22 cellular contexts compared by ENCODE assay signal in genomic region chr5:173922527-173922926, GRCh38. TPM values are rescaled to one million over a fixed set of nuclear protein-coding genes. Genes with fewer than 3 reads are reported as not detected.
DNase-seq lines count a peak whose midpoint lies in the region; ATAC-seq and TF ChIP-seq lines count a peak whose summit lies in the region.
"Had no signal": no experiment of that assay in that cellular context is flagged by ENCODE, and none has a peak within 500 bp of the region (broad histone marks: within the 10 kb centered on the region; RNA-seq: fewer than 3 reads in every experiment).

No MANE protein-coding gene starts in this region.

- H3K4me1 ChIP-seq in cardiac muscle cell (ENCODE audit: low read depth) = peaks cover 67% of the 10 kb centered on the region
- H3K4me1 ChIP-seq in psoas muscle = peaks cover 85% of the 10 kb centered on the region
- peaks cover 41 to 83% (median 51%) of the 10 kb centered on the region in 4 donors for H3K4me1 ChIP-seq in transverse colon

- no peak for TF ChIP-seq CTCF in cardiac muscle cell (IDR thresholded peaks at IDR 0.05; ENCODE audit: low read depth, low read length)
- TF ChIP-seq CTCF in coronary artery (IDR thresholded peaks at IDR 0.05) = no peak
- TF ChIP-seq CTCF in psoas muscle (IDR thresholded peaks at IDR 0.05) = no peak
- no peak for TF ChIP-seq CTCF in transverse colon (IDR thresholded peaks at IDR 0.05)
- TF ChIP-seq CTCF in WTC11 (IDR thresholded peaks at IDR 0.05) = no peak

- 88 to 94% (median 94%) methylated on average over 2 of the region's 2 CpGs for WGBS in psoas muscle, 3 donors
- 100% methylated on average over 2 of the region's 2 CpGs for WGBS in transverse colon (ENCODE audit: low coverage in 1 of 2), 2 donors

- CTCF ChIA-PET in WTC11 (lab: Charles Lee) = interaction anchor here (0.6 to 1.2 kb wide), 2 partner anchors 14 to 49 kb away, joined by 3 to 5 read pairs; no protein-coding TSS in a partner anchor

- H3K4me3 Mint-ChIP-seq in WTC11 = no peak overlapping the region
- H3K4me3 Mint-ChIP-seq: activated T-cell treated with anti-CD3 and anti-CD28 coated beads, Interleukin-2, amount 50 U/mL, for 72 hours; CD4-positive, alpha-beta T cell; mesothelial cell of epicardium; natural killer cell had no signal

- peaks cover 25% of the 10 kb centered on the region for H3K4me1 Mint-ChIP-seq in WTC11

- TF ChIP-seq POLR2A in transverse colon (IDR thresholded peaks at IDR 0.05) = no peak

- H3K27ac Mint-ChIP-seq in WTC11 = no peak overlapping the region
- H3K27ac Mint-ChIP-seq: activated T-cell treated with anti-CD3 and anti-CD28 coated beads, Interleukin-2, amount 50 U/mL, for 72 hours; natural killer cell had no signal

- no peak for DNase-seq in cardiac muscle cell (ENCODE audit: low read depth in 1 of 2, low spot score in 1 of 2)
- no peak for DNase-seq in Right ventricle myocardium inferior (ENCODE audit: missing footprints)
- no peak for DNase-seq in coronary artery (ENCODE audit: low spot score)
- no peak for DNase-seq in psoas muscle
- DNase-seq in transverse colon = no peak
- DNase-seq in WTC11 (ENCODE audit: low spot score) = no peak
- DNase-seq in 8988T = no peak
- DNase-seq: activated CD4-positive, alpha-beta T cell treated with anti-CD3 and anti-CD28 coated beads, Interleukin-2, amount 50 U/mL, for 4 hours; activated CD4-positive, CD25-positive, alpha-beta regulatory T cell; activated naive CD4-positive, alpha-beta T cell treated with Interleukin-2 at 50 U/mL for 16 hours; activated T-cell treated with anti-CD3 and anti-CD28 coated beads, Interleukin-2, amount 50 U/mL, for 72 hours; CD4-positive, alpha-beta T cell; esophagus squamous epithelium; HCEC 1CT; natural killer cell; NCI-H2029 treated with DMSO at 0.1 percent for 48 hours; NCI-H526 treated with DMSO at 0.1 percent for 48 hours; spleen; T-helper 9 cell had no signal

- no peak for TF ChIP-seq EP300 in transverse colon (IDR thresholded peaks at IDR 0.05; ENCODE audit: low read depth)

- H3K36me3 Mint-ChIP-seq in WTC11 = no peaks in the 10 kb centered on the region
- H3K36me3 Mint-ChIP-seq: mesothelial cell of epicardium, natural killer cell had no signal

- intact Hi-C loops in Right ventricle myocardium inferior (cut with DNase I) (loop anchor here (5.0 kb wide), 1 partner anchor 35 kb away; the partner anchor contains the start of gene CPEB4), psoas muscle (cut with DNase I) (no loop called here), transverse colon (cut with DNase I; ENCODE audit: low total_unique reads) (no loop called here)

- POLR2A ChIA-PET in WTC11 (lab: Charles Lee) = no interaction called here

- H3K4me3 ChIP-seq in cardiac muscle cell = no peak overlapping the region
- no peak overlapping the region for H3K4me3 ChIP-seq in coronary artery
- no peak overlapping the region for H3K4me3 ChIP-seq in psoas muscle
- H3K4me3 ChIP-seq in transverse colon = no peak overlapping the region
- H3K4me3 ChIP-seq: esophagus squamous epithelium, spleen had no signal

- in situ Hi-C loops in transverse colon (cut with MboI; ENCODE audit: low pct_ligation_motif_present in 1 of 4, low pct_unique_long_range_greater_than_20kb in 1 of 4, low sequenced_read_pairs in 3 of 4) = no loop called here

- no peaks in the 10 kb centered on the region for H3K27me3 Mint-ChIP-seq in WTC11 (ENCODE audit: low read depth)
- H3K27me3 Mint-ChIP-seq: CD4-positive, alpha-beta T cell had no signal

- ATAC-seq in Right ventricle myocardium inferior (no peak), psoas muscle (no peak), WTC11 (no peak), GM18511 (IDR thresholded peaks at IDR 0.05; ENCODE audit: unreplicated experiment) (no peak)
- ATAC-seq: activated T-cell treated with anti-CD3 and anti-CD28 coated beads, Interleukin-2, amount 50 U/mL, for 72 hours; natural killer cell had no signal

- no peaks in the 10 kb centered on the region for H3K27me3 ChIP-seq in cardiac muscle cell
- no peaks in the 10 kb centered on the region for H3K27me3 ChIP-seq in psoas muscle (ENCODE audit: insufficient read depth in 3 of 3, low read length in 2 of 3)
- H3K27me3 ChIP-seq in transverse colon = no peaks in the 10 kb centered on the region
- H3K27me3 ChIP-seq: esophagus squamous epithelium, spleen had no signal

- H3K27ac ChIP-seq in cardiac muscle cell (peak overlapping the region; percentile 95), coronary artery (peak overlapping the region; percentile 43 to 72), psoas muscle (peak overlapping the region; percentile 94), transverse colon (peak overlapping the region in 3 of 4 donors; percentile 59 to 72 (median 71))
- H3K27ac ChIP-seq: 22Rv1 had no signal

- no peaks in the 10 kb centered on the region for H3K36me3 ChIP-seq in cardiac muscle cell
- H3K36me3 ChIP-seq in psoas muscle (ENCODE audit: insufficient read depth in 1 of 2, low read depth in 1 of 2) = no peaks in the 10 kb centered on the region
- H3K36me3 ChIP-seq in transverse colon = no peaks in the 10 kb centered on the region

- H3K9me3 Mint-ChIP-seq in WTC11 = no peaks in the 10 kb centered on the region
- H3K9me3 Mint-ChIP-seq: activated T-cell treated with anti-CD3 and anti-CD28 coated beads, Interleukin-2, amount 50 U/mL, for 72 hours; CD4-positive, alpha-beta T cell; mesothelial cell of epicardium; natural killer cell had no signal

- H3K9me3 ChIP-seq in cardiac muscle cell (ENCODE audit: low read depth) (no peaks in the 10 kb centered on the region), psoas muscle (no peaks in the 10 kb centered on the region), transverse colon (no peaks in the 10 kb centered on the region)
- H3K9me3 ChIP-seq: esophagus squamous epithelium, spleen had no signal

TF ChIP-seq in WTC11, 78 proteins besides CTCF, POLR2A, EP300 and RAD21 (continues in another document):
- no peak for TF ChIP-seq PRRX2 (CRISPR knock-in tag; IDR thresholded peaks at IDR 0.05)
- no peak for TF ChIP-seq ZNF532 (CRISPR knock-in tag; IDR thresholded peaks at IDR 0.05; ENCODE audit: borderline replicate concordance)
- TF ChIP-seq ZBTB43 (CRISPR knock-in tag; IDR thresholded peaks at IDR 0.05) = no peak
- TF ChIP-seq, protein P1, sequence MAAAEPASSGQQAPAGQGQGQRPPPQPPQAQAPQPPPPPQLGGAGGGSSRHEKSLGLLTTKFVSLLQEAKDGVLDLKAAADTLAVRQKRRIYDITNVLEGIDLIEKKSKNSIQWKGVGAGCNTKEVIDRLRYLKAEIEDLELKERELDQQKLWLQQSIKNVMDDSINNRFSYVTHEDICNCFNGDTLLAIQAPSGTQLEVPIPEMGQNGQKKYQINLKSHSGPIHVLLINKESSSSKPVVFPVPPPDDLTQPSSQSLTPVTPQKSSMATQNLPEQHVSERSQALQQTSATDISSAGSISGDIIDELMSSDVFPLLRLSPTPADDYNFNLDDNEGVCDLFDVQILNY (CRISPR knock-in tag; IDR thresholded peaks at IDR 0.05) = no peak

RNA-seq across cellular contexts. Expression of gene CPEB4, which starts 34.4 kb away (rescaled TPM):
- total RNA-seq in cardiac muscle cell (52.9 and 65.2 TPM in 2 replicates), Right ventricle myocardium inferior (116 TPM), psoas muscle (100 to 1,000 TPM in 3 of 4 donors, 10 to 100 TPM in 1; 95.0 to 262 (median 225) TPM), transverse colon (10 to 100 TPM; 23.6 to 67.7 (median 36.5) TPM), WTC11 (2021) (9.1 to 12.7 TPM (median 9.2 TPM) in 3 replicates)
- polyA plus RNA-seq in cardiac muscle cell (23.8 and 33.6 TPM in 2 replicates), psoas muscle (10 to 100 TPM; 30.4 to 86.4 (median 33.1) TPM)
